ENCODE assay signal across 31 cellular contexts in the genomic region with DNA sequence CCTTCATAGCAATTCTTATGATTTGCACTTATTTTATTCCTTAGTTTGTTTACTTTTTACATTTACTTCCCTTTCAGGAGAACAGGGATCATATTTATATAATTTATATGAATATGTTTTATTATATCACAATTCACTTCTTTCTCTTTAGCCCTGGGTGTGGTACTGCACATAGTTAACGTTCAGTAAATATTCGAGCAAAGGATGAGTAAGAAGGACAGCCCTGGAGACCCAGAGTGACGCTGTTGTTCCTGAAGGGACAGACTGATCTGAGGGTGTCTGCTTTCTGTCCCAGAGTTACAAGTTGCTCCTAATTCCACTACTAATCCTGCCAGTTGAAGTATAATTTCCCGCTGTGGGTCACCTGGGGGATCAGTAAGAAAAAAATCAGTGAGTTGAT.
"Had no signal": no experiment of that assay in that cellular context is flagged by ENCODE, and none has a peak within 500 bp of the region (broad histone marks: within the 10 kb centered on the region; RNA-seq: fewer than 3 reads in every experiment).

No MANE protein-coding gene starts in this region.

- H3K36me3 ChIP-seq: adrenal gland, ascending aorta, brain microvascular endothelial cell, breast epithelium, cardiac muscle cell had no signal

- H3K27me3 ChIP-seq: adrenal gland, ascending aorta, body of pancreas, brain microvascular endothelial cell, breast epithelium, cardiac muscle cell had no signal

- H3K27ac ChIP-seq: adrenal gland, ascending aorta, body of pancreas, brain microvascular endothelial cell, breast epithelium, cardiac muscle cell had no signal

- H3K9me3 ChIP-seq: adrenal gland, ascending aorta, body of pancreas, breast epithelium had no signal

- DNase-seq: activated effector memory CD4-positive, alpha-beta T cell treated with anti-CD3 and anti-CD28 coated beads, Interleukin-2, amount 50 U/mL, for 16 hours; activated effector memory CD4-positive, alpha-beta T cell treated with Interleukin-2 at 50 U/mL for 16 hours; activated gamma-delta T cell; activated naive CD4-positive, alpha-beta T cell; activated naive CD4-positive, alpha-beta T cell treated with anti-CD3 and anti-CD28 coated beads for 36 hours; activated naive CD4-positive, alpha-beta T cell treated with anti-CD3 and anti-CD28 coated beads, Interleukin-2, amount 10 ng/mL, durations not matched to agents 7 days and 5 days; activated naive CD4-positive, alpha-beta T cell treated with anti-CD3 and anti-CD28 coated beads, Interleukin-2, amount 50 U/mL, for 16 hours; activated naive CD4-positive, alpha-beta T cell treated with Interleukin-2 at 50 U/mL for 16 hours; activated naive CD8-positive, alpha-beta T cell treated with anti-CD3 and anti-CD28 coated beads for 36 hours; activated naive CD8-positive, alpha-beta T cell treated with anti-CD3 and anti-CD28 coated beads, Interleukin-2, amount 10 ng/mL, durations not matched to agents 7 days and 5 days; activated naive CD8-positive, alpha-beta T cell treated with anti-CD3 and anti-CD28 coated beads, Interleukin-2, amount 50 U/mL, for 24 hours; activated T-cell treated with anti-CD3 and anti-CD28 coated beads, Interleukin-2, amount 50 U/mL, for 1 hour; activated T-cell treated with anti-CD3 and anti-CD28 coated beads, Interleukin-2, amount 50 U/mL, for 24 hours; activated T-cell treated with anti-CD3 and anti-CD28 coated beads, Interleukin-2, amount 50 U/mL, for 4 hours; activated T-cell treated with anti-CD3 and anti-CD28 coated beads, Interleukin-2, amount 50 U/mL, for 48 hours; activated T-cell treated with anti-CD3 and anti-CD28 coated beads, Interleukin-2, amount 50 U/mL, for 72 hours; adrenal gland; amniotic stem cell; amygdala; anterior cingulate cortex; aorta; body of pancreas; brain microvascular endothelial cell; caudate nucleus; central memory CD4-positive, alpha-beta T cell; cerebellar nuclear complex had no signal

- ATAC-seq: activated naive CD4-positive, alpha-beta T cell treated with anti-CD3 and anti-CD28 coated beads, Interleukin-2, amount 50 U/mL, for 72 hours; activated naive CD8-positive, alpha-beta T cell treated with anti-CD3 and anti-CD28 coated beads, Interleukin-2, amount 50 U/mL, for 24 hours; activated T-cell treated with anti-CD3 and anti-CD28 coated beads, Interleukin-2, amount 50 U/mL, for 4 hours; activated T-cell treated with anti-CD3 and anti-CD28 coated beads, Interleukin-2, amount 50 U/mL, for 72 hours; activated T-helper 17 cell treated with anti-CD3 and anti-CD28 coated beads, Interleukin-2, amount 50 U/mL, for 72 hours; body of pancreas had no signal

- H3K4me1 ChIP-seq: adrenal gland, ascending aorta, body of pancreas, breast epithelium had no signal

- H3K4me3 ChIP-seq: adrenal gland, ascending aorta, body of pancreas, breast epithelium, cardiac muscle cell had no signal
